1 cellular context compared by ENCODE assay signal in genomic region chr2:20148841-20149702, GRCh38.
TF ChIP-seq lines count a peak whose summit lies in the region.

No MANE protein-coding gene starts in this region.

TF ChIP-seq in HepG2, 621 proteins besides CTCF, POLR2A, EP300 and RAD21 (continued from another document and continues in another):
- peak; percentile 69 for TF ChIP-seq USF2 (IDR thresholded peaks at IDR 0.05; ENCODE audit: low read depth, low read length)
- peak; percentile 80; the same call in 1 of the 2 replicates for TF ChIP-seq USF2 (CRISPR knock-in tag; IDR thresholded peaks at IDR 0.05; ENCODE audit: borderline replicate concordance)
- no peak for TF ChIP-seq SOX6 (IDR thresholded peaks at IDR 0.05)
- TF ChIP-seq SOX6 (CRISPR knock-in tag; IDR thresholded peaks at IDR 0.05) = no peak
- no peak for TF ChIP-seq NR2F6 (IDR thresholded peaks at IDR 0.05)
- TF ChIP-seq NR2F6 (CRISPR knock-in tag; IDR thresholded peaks at IDR 0.05) = 0 out of 2 replicates have a peak, but pooled peaks have one; percentile 7
- TF ChIP-seq KAT7 (CRISPR knock-in tag; IDR thresholded peaks at IDR 0.05; ENCODE audit: borderline replicate concordance) = 0 out of 2 replicates have a peak, but pooled peaks have one; percentile 29
- peak; percentile 18; the same call in 1 of the 2 replicates for TF ChIP-seq SALL1 (CRISPR knock-in tag; IDR thresholded peaks at IDR 0.05)
- TF ChIP-seq REL (CRISPR knock-in tag; conservative IDR thresholded peaks at IDR 0.05) = no peak
- TF ChIP-seq PHF8 (CRISPR knock-in tag; IDR thresholded peaks at IDR 0.05) = no peak
- TF ChIP-seq ZXDC (CRISPR knock-in tag; IDR thresholded peaks at IDR 0.05) = no peak
- TF ChIP-seq RAD51 (IDR thresholded peaks at IDR 0.05; ENCODE audit: borderline replicate concordance) = peak; percentile 37; the same call in 1 of the 2 replicates
- no peak for TF ChIP-seq ZNF556 (CRISPR knock-in tag; IDR thresholded peaks at IDR 0.05; ENCODE audit: borderline replicate concordance)
- TF ChIP-seq IKZF1 (IDR thresholded peaks at IDR 0.05) = no peak
- no peak for TF ChIP-seq DPF2 (CRISPR knock-in tag; IDR thresholded peaks at IDR 0.05; ENCODE audit: borderline replicate concordance, low read depth)
- no peak for TF ChIP-seq ZSCAN22 (CRISPR knock-in tag; IDR thresholded peaks at IDR 0.05)
- no peak for TF ChIP-seq RFXANK (CRISPR knock-in tag; IDR thresholded peaks at IDR 0.05)
- TF ChIP-seq PPARG (CRISPR knock-in tag; conservative IDR thresholded peaks at IDR 0.05) = 0 out of 2 replicates have a peak, but pooled peaks have one; percentile 38
- TF ChIP-seq ARNTL (CRISPR knock-in tag; IDR thresholded peaks at IDR 0.05) = no peak
- no peak for TF ChIP-seq FOXC1 (CRISPR knock-in tag; IDR thresholded peaks at IDR 0.05; ENCODE audit: borderline replicate concordance)
- no peak for TF ChIP-seq NFYB (CRISPR knock-in tag; IDR thresholded peaks at IDR 0.05)
- TF ChIP-seq ZNF383 (CRISPR knock-in tag; IDR thresholded peaks at IDR 0.05; ENCODE audit: borderline replicate concordance) = no peak
- no peak for TF ChIP-seq KLF13 (CRISPR knock-in tag; IDR thresholded peaks at IDR 0.05)
- no peak for TF ChIP-seq THYN1 (CRISPR knock-in tag; IDR thresholded peaks at IDR 0.05; ENCODE audit: borderline replicate concordance, low read depth)
- no peak for TF ChIP-seq GRHL1 (CRISPR knock-in tag; conservative IDR thresholded peaks at IDR 0.05)
- no peak for TF ChIP-seq PHF5A (CRISPR knock-in tag; IDR thresholded peaks at IDR 0.05; ENCODE audit: low read depth, unreplicated experiment)
- TF ChIP-seq NFYC (CRISPR knock-in tag; IDR thresholded peaks at IDR 0.05) = no peak
- no peak for TF ChIP-seq KLF9 (CRISPR knock-in tag; IDR thresholded peaks at IDR 0.05; ENCODE audit: low read depth)
- TF ChIP-seq MXI1 (IDR thresholded peaks at IDR 0.05; ENCODE audit: borderline replicate concordance, low read depth, low read length) = no peak
- TF ChIP-seq ZBTB44 (CRISPR knock-in tag; IDR thresholded peaks at IDR 0.05) = no peak
- no peak for TF ChIP-seq FOXA3 (CRISPR knock-in tag; IDR thresholded peaks at IDR 0.05)
- no peak for TF ChIP-seq FIP1L1 (IDR thresholded peaks at IDR 0.05; ENCODE audit: borderline replicate concordance, insufficient read depth, low read depth, low read length)
- TF ChIP-seq NFIC (IDR thresholded peaks at IDR 0.05; ENCODE audit: low read length) = no peak
- 0 out of 2 replicates have a peak, but pooled peaks have one; percentile 42 for TF ChIP-seq TRIM24 (CRISPR knock-in tag; IDR thresholded peaks at IDR 0.05)
- TF ChIP-seq ZNF605 (CRISPR knock-in tag; IDR thresholded peaks at IDR 0.05) = no peak
- no peak for TF ChIP-seq MXD3 (CRISPR knock-in tag; IDR thresholded peaks at IDR 0.05)
- no peak for TF ChIP-seq ARID5B (CRISPR knock-in tag; IDR thresholded peaks at IDR 0.05)
- no peak for TF ChIP-seq PLRG1 (conservative IDR thresholded peaks at IDR 0.05)
- no peak for TF ChIP-seq NFE2L1 (CRISPR knock-in tag; IDR thresholded peaks at IDR 0.05; ENCODE audit: borderline replicate concordance)
- TF ChIP-seq ZNF724P (CRISPR knock-in tag; IDR thresholded peaks at IDR 0.05; ENCODE audit: borderline replicate concordance) = no peak
- TF ChIP-seq THRA (CRISPR knock-in tag; IDR thresholded peaks at IDR 0.05; ENCODE audit: borderline replicate concordance) = no peak
- no peak for TF ChIP-seq ZNF224 (CRISPR knock-in tag; IDR thresholded peaks at IDR 0.05)
- TF ChIP-seq PBX3 (CRISPR knock-in tag; IDR thresholded peaks at IDR 0.05; ENCODE audit: borderline replicate concordance) = no peak
- TF ChIP-seq AKNA (CRISPR knock-in tag; IDR thresholded peaks at IDR 0.05; ENCODE audit: borderline replicate concordance) = no peak
